22 cellular contexts compared by ENCODE assay signal in genomic region chr3:53808496-53808895, GRCh38. TPM values are rescaled to one million over a fixed set of nuclear protein-coding genes. Genes with fewer than 3 reads are reported as not detected.
DNase-seq lines count a peak whose midpoint lies in the region; TF ChIP-seq lines count a peak whose summit lies in the region.
"Had no signal": no experiment of that assay in that cellular context is flagged by ENCODE, and none has a peak within 500 bp of the region (broad histone marks: within the 10 kb centered on the region; RNA-seq: fewer than 3 reads in every experiment).

No MANE protein-coding gene starts in this region.

- H3K27me3 ChIP-seq in endodermal cell (ENCODE audit: control insufficient read depth, insufficient read depth, low read length, poor library complexity, severe bottlenecking), result no peaks in the 10 kb centered on the region
- H3K27me3 ChIP-seq: BLaER1 treated with 17β-estradiol and CSF1 and Interleukin-3, amounts not matched to agents 10 nM and 100 nM had no signal

- H3K27ac Mint-ChIP-seq in endodermal cell (no peak overlapping the region), osteocyte (ENCODE audit: unreplicated experiment) (no peak overlapping the region), type B pancreatic cell (no peak overlapping the region)
- H3K27ac Mint-ChIP-seq: CD8-positive, alpha-beta T cell; IgD-negative memory B cell had no signal

- H3K4me3 Mint-ChIP-seq in endodermal cell (no peak overlapping the region), osteocyte (ENCODE audit: unreplicated experiment) (no peak overlapping the region), type B pancreatic cell (no peak overlapping the region)
- H3K4me3 Mint-ChIP-seq: CD8-positive, alpha-beta T cell; IgD-negative memory B cell had no signal

- H3K4me3 ChIP-seq in endodermal cell (ENCODE audit: low read length), result no peak overlapping the region
- H3K4me3 ChIP-seq: BLaER1 treated with 17β-estradiol and CSF1 and Interleukin-3, amounts not matched to agents 10 nM and 100 nM; GM23248; HAP-1 had no signal

- H3K36me3 ChIP-seq in endodermal cell (ENCODE audit: control insufficient read depth, insufficient read depth, low read length), result no peaks in the 10 kb centered on the region
- H3K36me3 ChIP-seq: BLaER1 treated with 17β-estradiol and CSF1 and Interleukin-3, amounts not matched to agents 10 nM and 100 nM; HAP-1 had no signal

- H3K9ac ChIP-seq in endodermal cell (ENCODE audit: extremely low read depth, low read length, poor library complexity, severe bottlenecking), result no peak overlapping the region
- H3K9ac ChIP-seq: BLaER1 treated with 17β-estradiol and CSF1 and Interleukin-3, amounts not matched to agents 10 nM and 100 nM; GM23248 had no signal

- TF ChIP-seq CTCF in endodermal cell (conservative IDR thresholded peaks at IDR 0.05) (no peak), osteocyte (IDR thresholded peaks at IDR 0.05) (no peak), type B pancreatic cell (conservative IDR thresholded peaks at IDR 0.05) (no peak)

- no peaks in the 10 kb centered on the region for H3K36me3 Mint-ChIP-seq in endodermal cell (ENCODE audit: low read depth)
- no peaks in the 10 kb centered on the region for H3K36me3 Mint-ChIP-seq in osteocyte (ENCODE audit: unreplicated experiment)
- H3K36me3 Mint-ChIP-seq in type B pancreatic cell, result no peaks in the 10 kb centered on the region
- H3K36me3 Mint-ChIP-seq: CD8-positive, alpha-beta T cell; IgD-negative memory B cell had no signal

- H3K9me3 Mint-ChIP-seq in endodermal cell (no peaks in the 10 kb centered on the region), osteocyte (ENCODE audit: unreplicated experiment) (no peaks in the 10 kb centered on the region), type B pancreatic cell (no peaks in the 10 kb centered on the region)
- H3K9me3 Mint-ChIP-seq: CD8-positive, alpha-beta T cell; IgD-negative memory B cell had no signal

- H3K27ac ChIP-seq in endodermal cell (ENCODE audit: low read depth, low read length), result no peak overlapping the region
- H3K27ac ChIP-seq: BLaER1 treated with 17β-estradiol and CSF1 and Interleukin-3, amounts not matched to agents 10 nM and 100 nM; GM23248 had no signal

- no peaks in the 10 kb centered on the region for H3K4me1 ChIP-seq in endodermal cell (ENCODE audit: control insufficient read depth, insufficient read depth, low read length)
- H3K4me1 ChIP-seq: HAP-1 had no signal

- peak; percentile 17 for DNase-seq in activated CD8-positive, alpha-beta memory T cell treated with anti-CD3 and anti-CD28 coated beads for 24 hours
- DNase-seq in activated CD8-positive, alpha-beta memory T cell treated with anti-CD3 and anti-CD28 coated beads, Interleukin-2, amount 50 U/mL, for 48 hours, result no peak
- peak; percentile 28 for DNase-seq in endodermal cell
- peak; percentile 83 for DNase-seq in osteocyte (ENCODE audit: extremely low spot score, unreplicated experiment)
- peak; percentile 39 for DNase-seq in type B pancreatic cell (ENCODE audit: extremely low spot score, unreplicated experiment)
- DNase-seq in NCI-H1417 treated with DMSO at 0.1 percent for 48 hours (lab: John Stamatoyannopoulos, UW), result no peak
- DNase-seq in SKM-1 (lab: John Stamatoyannopoulos, UW; ENCODE audit: unreplicated experiment), result no peak
- DNase-seq: 8988T, DND-41, GM23248, MV-4-11, NCI-H1105 treated with DMSO at 0.1 percent for 48 hours, NCI-H1694, NCI-H2081, NCI-H2171, NCI-H446, NCI-H526 had no signal

- no peaks in the 10 kb centered on the region for H3K4me1 Mint-ChIP-seq in endodermal cell
- H3K4me1 Mint-ChIP-seq in osteocyte (ENCODE audit: unreplicated experiment), result peaks cover 28% of the 10 kb centered on the region
- peaks cover 31% of the 10 kb centered on the region for H3K4me1 Mint-ChIP-seq in type B pancreatic cell (ENCODE audit: unreplicated experiment)

- H3K27me3 Mint-ChIP-seq in endodermal cell (ENCODE audit: insufficient read depth), result peaks cover 2% of the 10 kb centered on the region
- no peaks in the 10 kb centered on the region for H3K27me3 Mint-ChIP-seq in osteocyte (ENCODE audit: unreplicated experiment)
- H3K27me3 Mint-ChIP-seq in type B pancreatic cell, result no peaks in the 10 kb centered on the region

- 92 to 94% methylated on average over 10 to 13 of the region's 13 CpGs for WGBS in endodermal cell (ENCODE audit: insufficient coverage in 1 of 2, insufficient read length in 1 of 2), 2 experiments

- no peaks in the 10 kb centered on the region for H3K9me3 ChIP-seq in endodermal cell (ENCODE audit: control insufficient read depth, low read length)
- H3K9me3 ChIP-seq: BLaER1 treated with 17β-estradiol and CSF1 and Interleukin-3, amounts not matched to agents 10 nM and 100 nM; HAP-1 had no signal

RNA-seq across cellular contexts. Expression of gene CHDH, which starts 37.7 kb away (rescaled TPM):
- 10 to 100 TPM; 12.7 to 21.4 TPM for total RNA-seq in endodermal cell
- polyA plus RNA-seq in endodermal cell (2013, experiment 1 of 2), result 2.0 TPM
- polyA plus RNA-seq in endodermal cell (2013, experiment 2 of 2), result 3.1 TPM
- 0.81 and 0.86 TPM in 2 replicates for total RNA-seq in osteocyte
- total RNA-seq in type B pancreatic cell (ENCODE audit: low replicate concordance), result 8.0 and 9.6 TPM in 2 replicates
- total RNA-seq: CD8-positive, alpha-beta T cell had no signal
- polyA plus RNA-seq: GM23248 had no signal

RNA-seq across cellular contexts. Expression of gene IL17RB, which starts 37.9 kb away (rescaled TPM):
- total RNA-seq in endodermal cell, result 1 to 10 TPM; 6.2 to 8.4 TPM
- polyA plus RNA-seq in endodermal cell (2013, experiment 1 of 2), result 3.3 TPM
- polyA plus RNA-seq in endodermal cell (2013, experiment 2 of 2), result 3.5 TPM
- total RNA-seq in osteocyte, result 0.24 and 0.54 TPM in 2 replicates
- 10.5 and 10.8 TPM in 2 replicates for total RNA-seq in type B pancreatic cell (ENCODE audit: low replicate concordance)
- total RNA-seq: CD8-positive, alpha-beta T cell; GM23248; SK-MEL-5 had no signal

Comparison
In these comparisons a context has a peak if more than half of its experiments do, and no peak if none do; other contexts are left out.
1. DNase-seq: peak in activated CD8-positive, alpha-beta memory T cell treated with anti-CD3 and anti-CD28 coated beads for 24 hours (single experiment), endodermal cell (single experiment), osteocyte (single experiment) and type B pancreatic cell (single experiment); none in activated CD8-positive, alpha-beta memory T cell treated with anti-CD3 and anti-CD28 coated beads, Interleukin-2, amount 50 U/mL, for 48 hours (single experiment), NCI-H1417 treated with DMSO at 0.1 percent for 48 hours (single experiment) and SKM-1 (single experiment).